In genomic region chr17:59371426-59372099, GRCh38 we compare ENCODE assay signal across 8 cellular contexts. TPM values are rescaled to one million over a fixed set of nuclear protein-coding genes. Genes with fewer than 3 reads are reported as not detected.
DNase-seq lines count a peak whose midpoint lies in the region; ATAC-seq and TF ChIP-seq lines count a peak whose summit lies in the region.

No MANE protein-coding gene starts in this region.

- no peaks in the 10 kb centered on the region for H3K27me3 ChIP-seq in PC-3 (ENCODE audit: low read length)

- no peak overlapping the region for H3K27ac ChIP-seq in PC-3 (ENCODE audit: low read length)

- no peaks in the 10 kb centered on the region for H3K9me2 ChIP-seq in PC-3 (replicated peaks; ENCODE audit: low read length)

- POLR2A ChIA-PET in PC-3 (lab: Charles Lee; ENCODE audit: unreplicated experiment): no interaction called here

- H3K27ac Mint-ChIP-seq in activated naive CD4-positive, alpha-beta T cell treated with anti-CD3 and anti-CD28 coated beads, Interleukin-2, amount 50 U/mL, for 72 hours: peak overlapping the region; percentile 38 to 52
- peak overlapping the region in 4 of 6 donors; percentile 18 to 69 (median 48) for H3K27ac Mint-ChIP-seq in immature natural killer cell

- no peak for DNase-seq in activated naive CD4-positive, alpha-beta T cell treated with anti-CD3 and anti-CD28 coated beads, Interleukin-2, amount 50 U/mL, for 72 hours (ENCODE audit: low spot score in 2 of 2)
- DNase-seq in immature natural killer cell (no peak), skeletal muscle cell (ENCODE audit: low read depth) (peak; percentile 81), amniotic stem cell (lab: John Stamatoyannopoulos, UW) (no peak), PC-3 (no peak)
- DNase-seq in stimulated activated CD4-positive, alpha-beta T cell treated with anti-CD3 and anti-CD28 coated beads, Interleukin-4, amount 100 ng/mL, for 1 hour: no peak
- no peak for DNase-seq in stimulated activated CD4-positive, alpha-beta T cell treated with anti-CD3 and anti-CD28 coated beads, Interleukin-4, amount 100 ng/mL, for 24 hours

- peaks cover 0 to 3% of the 10 kb centered on the region in 2 donors for H3K9me3 Mint-ChIP-seq in activated naive CD4-positive, alpha-beta T cell treated with anti-CD3 and anti-CD28 coated beads, Interleukin-2, amount 50 U/mL, for 72 hours
- H3K9me3 Mint-ChIP-seq in immature natural killer cell: no peaks in the 10 kb centered on the region

- H3K4me3 Mint-ChIP-seq in immature natural killer cell: peak overlapping the region in 1 of 5 donors; percentile 36

- no peaks in the 10 kb centered on the region for H3K36me3 ChIP-seq in PC-3 (ENCODE audit: low read depth, low read length)

- BruUV-seq in PC-3 (replicated peaks; lab: Mats Ljungman, UMichigan): no TSS peak

- no peak overlapping the region for H3K4me2 ChIP-seq in PC-3 (ENCODE audit: low read length)

- H3K4me3 ChIP-seq in GM08714 (ENCODE audit: low read length): peak overlapping the region; percentile 16; the same call in 1 of the 2 replicates
- no peak overlapping the region for H3K4me3 ChIP-seq in skeletal muscle cell (ENCODE audit: low read depth, low read length)
- H3K4me3 ChIP-seq in PC-3 (ENCODE audit: low read length): no peak overlapping the region

- H3K9ac ChIP-seq in PC-3 (ENCODE audit: low read length): no peak overlapping the region

- no peaks in the 10 kb centered on the region for H3K79me2 ChIP-seq in PC-3 (ENCODE audit: low read length)

- no peak for TF ChIP-seq CTCF in PC-3 (conservative IDR thresholded peaks at IDR 0.05; ENCODE audit: low read depth, low read length)

- peaks cover 2 to 7% (median 4%) of the 10 kb centered on the region in 3 donors for H3K27me3 Mint-ChIP-seq in immature natural killer cell (ENCODE audit: low read depth in 3 of 3)

- H3K36me3 Mint-ChIP-seq in activated naive CD4-positive, alpha-beta T cell treated with anti-CD3 and anti-CD28 coated beads, Interleukin-2, amount 50 U/mL, for 72 hours: peaks cover 0 to 13% of the 10 kb centered on the region in 2 donors
- no peaks in the 10 kb centered on the region for H3K36me3 Mint-ChIP-seq in immature natural killer cell

- H3K4me1 ChIP-seq in PC-3 (ENCODE audit: insufficient read depth, low read length): peaks cover 35% of the 10 kb centered on the region

- no peaks in the 10 kb centered on the region for H4K20me1 ChIP-seq in PC-3 (ENCODE audit: low read length)

- no peak overlapping the region for H2AFZ ChIP-seq in PC-3 (ENCODE audit: low read length)

- intact Hi-C loops in PC-3 (cut with micrococcal nuclease): no loop called here

- no peak for ATAC-seq in activated naive CD4-positive, alpha-beta T cell treated with anti-CD3 and anti-CD28 coated beads, Interleukin-2, amount 50 U/mL, for 72 hours
- no peak for ATAC-seq in PC-3

- peaks cover 46 to 69% of the 10 kb centered on the region in 2 donors for H3K4me1 Mint-ChIP-seq in immature natural killer cell

- H3F3A ChIP-seq in PC-3 (ENCODE audit: low read length, unreplicated experiment): no peaks in the 10 kb centered on the region

- H3K9me3 ChIP-seq in PC-3 (ENCODE audit: low read length): no peaks in the 10 kb centered on the region

- CTCF ChIA-PET in PC-3 (lab: Charles Lee): no interaction called here

RNA-seq across cellular contexts. Expression of gene YPEL2, which starts 40.1 kb away (rescaled TPM):
- total RNA-seq in activated naive CD4-positive, alpha-beta T cell treated with anti-CD3 and anti-CD28 coated beads, Interleukin-2, amount 50 U/mL, for 72 hours: 1 to 10 TPM; 6.6 to 7.0 TPM
- 10 to 100 TPM in 2 of 3 donors, 1 to 10 TPM in 1; 5.6 to 13.0 (median 11.0) TPM for polyA plus RNA-seq in immature natural killer cell
- 0.47 and 1.1 TPM in 2 replicates for total RNA-seq in PC-3 (2014; rRNA removed)
